In the genomic region with DNA sequence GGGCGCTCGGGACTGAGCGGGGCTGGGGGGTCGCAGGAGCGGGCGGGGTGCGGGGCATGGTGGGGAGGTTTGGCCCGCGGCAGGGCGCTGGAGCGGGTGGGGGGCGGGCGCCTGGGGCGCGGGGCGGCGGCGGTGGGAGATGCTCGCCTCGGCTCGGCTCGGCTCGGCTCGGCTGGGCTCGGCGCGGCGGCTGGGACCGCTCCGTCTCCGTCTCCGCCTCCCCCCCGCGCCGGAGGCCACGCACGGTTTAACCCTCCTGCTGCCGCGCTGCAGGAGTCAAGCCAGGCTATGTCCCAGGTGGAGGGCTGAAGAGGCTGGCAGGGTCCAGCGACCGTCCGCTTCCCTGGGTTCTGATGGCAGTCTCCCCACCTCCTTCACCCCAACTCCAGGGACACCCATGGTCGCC, we compare ENCODE assay signal across 9 cellular contexts. TPM values are rescaled to one million over a fixed set of nuclear protein-coding genes. Genes with fewer than 3 reads are reported as not detected.
DNase-seq lines count a peak whose midpoint lies in the region; ATAC-seq and TF ChIP-seq lines count a peak whose summit lies in the region.
"Had no signal": no experiment of that assay in that cellular context is flagged by ENCODE, and none has a peak within 500 bp of the region (broad histone marks: within the 10 kb centered on the region; RNA-seq: fewer than 3 reads in every experiment).

A gene with protein sequence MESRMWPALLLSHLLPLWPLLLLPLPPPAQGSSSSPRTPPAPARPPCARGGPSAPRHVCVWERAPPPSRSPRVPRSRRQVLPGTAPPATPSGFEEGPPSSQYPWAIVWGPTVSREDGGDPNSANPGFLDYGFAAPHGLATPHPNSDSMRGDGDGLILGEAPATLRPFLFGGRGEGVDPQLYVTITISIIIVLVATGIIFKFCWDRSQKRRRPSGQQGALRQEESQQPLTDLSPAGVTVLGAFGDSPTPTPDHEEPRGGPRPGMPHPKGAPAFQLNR (minus strand): TSS at position 170 of the 406 bp plus-strand sequence. CDS start 2,754 bp downstream, outside the sequence.

- intact Hi-C loops in right lobe of liver (cut with DNase I), result no loop called here

- TF ChIP-seq POLR2A in right lobe of liver (IDR thresholded peaks at IDR 0.05), result no peak

- WGBS in right lobe of liver (ENCODE audit: insufficient coverage, low coverage, low lambda C conversion rate, missing lambda C conversion rate), result 0% methylated on average over 1 of the region's 43 CpGs

- peak; percentile 43 to 65 (median 54) for ATAC-seq in right lobe of liver
- ATAC-seq in HG03280 (IDR thresholded peaks at IDR 0.05; ENCODE audit: unreplicated experiment), result no peak
- no peak for ATAC-seq in GM18502 (IDR thresholded peaks at IDR 0.05; ENCODE audit: poor library complexity, unreplicated experiment)

- no peak within 1 kb of the TSS for H3K4me3 ChIP-seq in right lobe of liver

- TF ChIP-seq CTCF in right lobe of liver (IDR thresholded peaks at IDR 0.05), result no peak

- H3K27ac ChIP-seq in right lobe of liver, result no peak within 1 kb of the TSS
- H3K27ac ChIP-seq: VCaP had no signal

- peaks cover 0 to 5% (median 0%) of the 10 kb centered on the region in 4 donors for H3K4me1 ChIP-seq in right lobe of liver

- DNase-seq in DMS53 (lab: John Stamatoyannopoulos, UW) (peak; percentile 72), DMS53 treated with DMSO at 0.1 percent for 48 hours (lab: John Stamatoyannopoulos, UW; ENCODE audit: unreplicated experiment) (no peak), cerebellum (ENCODE audit: low spot score) (peak; percentile 85), right lobe of liver (no peak)
- peak; percentile 45 for DNase-seq in activated CD4-positive, alpha-beta T cell treated with anti-CD3 and anti-CD28 coated beads for 1 hour
- DNase-seq in stimulated activated CD8-positive, alpha-beta memory T cell treated with anti-CD3 and anti-CD28 coated beads, Interleukin-4, amount 100 ng/mL, for 48 hours, result peak; percentile 55

- no peaks in the 10 kb centered on the region for H3K9me3 ChIP-seq in right lobe of liver

- H3K27me3 ChIP-seq in right lobe of liver, result peaks cover 6 to 11% of the 10 kb centered on the region in 2 donors

- H3K36me3 ChIP-seq in right lobe of liver, result no peaks in the 10 kb centered on the region

RNA-seq across cellular contexts. Expression of the gene that starts here (rescaled TPM):
- total RNA-seq in cerebellum (1.7 TPM), right lobe of liver (not detected)

Comparison
In these comparisons a context has a peak if more than half of its experiments do, and no peak if none do; other contexts are left out.
1. DNase-seq: peak in DMS53 (single experiment), activated CD4-positive, alpha-beta T cell treated with anti-CD3 and anti-CD28 coated beads for 1 hour (single experiment), cerebellum (single experiment) and stimulated activated CD8-positive, alpha-beta memory T cell treated with anti-CD3 and anti-CD28 coated beads, Interleukin-4, amount 100 ng/mL, for 48 hours (single experiment); none in DMS53 treated with DMSO at 0.1 percent for 48 hours (single experiment) and right lobe of liver (0 of 3).
2. Peak in ATAC-seq in right lobe of liver; RNA of the gene not detected or under 1 TPM.